8 cellular contexts compared by ENCODE assay signal in the genomic region with DNA sequence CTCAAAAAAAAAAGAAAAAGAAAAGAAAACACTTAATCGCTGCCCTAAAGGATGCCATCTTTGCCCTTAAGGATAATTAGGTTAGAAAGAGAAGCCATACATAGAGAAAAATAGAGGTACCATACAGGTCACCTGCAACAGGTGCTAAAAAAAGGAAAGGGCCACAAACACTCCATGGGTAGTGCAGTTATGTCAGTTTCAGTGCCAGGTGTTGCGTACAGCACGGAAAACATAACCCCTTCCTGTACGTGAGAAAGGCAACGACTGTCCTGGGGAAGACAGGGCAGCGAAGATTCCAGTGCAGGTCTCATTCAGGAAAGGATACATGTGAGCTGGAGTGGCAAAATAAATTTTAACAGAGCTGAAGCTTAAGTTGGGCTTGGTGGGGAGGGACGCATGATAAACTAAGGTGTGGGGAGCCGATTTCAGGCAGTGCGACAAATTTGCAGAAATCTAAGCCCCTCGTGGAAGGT. TPM values are rescaled to one million over a fixed set of nuclear protein-coding genes. Genes with fewer than 3 reads are reported as not detected.
DNase-seq lines count a peak whose midpoint lies in the region; ATAC-seq and TF ChIP-seq lines count a peak whose summit lies in the region.

No MANE protein-coding gene starts in this region.

- H3K4me1 Mint-ChIP-seq in stimulated activated naive CD8-positive, alpha-beta T cell treated with anti-CD3 and anti-CD28 coated beads, Interleukin-15, Interleukin-2, amounts not matched to agents 100 ng/mL and 50 ng/mL, for 24 hours (ENCODE audit: low read depth), result peaks cover 42% of the 10 kb centered on the region
- H3K4me1 Mint-ChIP-seq in mesothelial cell of epicardium, result peaks cover 18% of the 10 kb centered on the region

- in situ Hi-C loops in mammary epithelial cell (cut with MboI; ENCODE audit: low sequenced_read_pairs in 2 of 2), result no loop called here

- H3K4me3 Mint-ChIP-seq in stimulated activated naive CD8-positive, alpha-beta T cell treated with anti-CD3 and anti-CD28 coated beads, Interleukin-15, Interleukin-2, amounts not matched to agents 100 ng/mL and 50 ng/mL, for 24 hours, result peak overlapping the region; percentile 94
- peak overlapping the region; percentile 97 for H3K4me3 Mint-ChIP-seq in mesothelial cell of epicardium

- ATAC-seq in stimulated activated naive CD8-positive, alpha-beta T cell treated with anti-CD3 and anti-CD28 coated beads, Interleukin-15, Interleukin-2, amounts not matched to agents 100 U/mL and 50 U/mL, for 24 hours, result no peak

- peaks cover 28% of the 10 kb centered on the region for H3K36me3 Mint-ChIP-seq in stimulated activated naive CD8-positive, alpha-beta T cell treated with anti-CD3 and anti-CD28 coated beads, Interleukin-15, Interleukin-2, amounts not matched to agents 100 ng/mL and 50 ng/mL, for 24 hours (ENCODE audit: low read depth)
- H3K36me3 Mint-ChIP-seq in mesothelial cell of epicardium, result peaks cover 8% of the 10 kb centered on the region

- peak overlapping the region; percentile 92 for H3K4me2 ChIP-seq in MM.1S (ENCODE audit: low read depth, low read length)
- H3K4me2 ChIP-seq in mammary epithelial cell (ENCODE audit: insufficient read depth, low read depth, low read length), result peak overlapping the region; percentile 96

- dilution Hi-C loops in mammary epithelial cell (cut with HindIII; ENCODE audit: low sequenced_read_pairs), result loop anchor here (25.0 kb wide), 1 partner anchor 176 kb away; no protein-coding TSS in a partner anchor

- no peaks in the 10 kb centered on the region for H3K9me2 ChIP-seq in MM.1S (replicated peaks; ENCODE audit: insufficient read depth, low read length)

- WGBS in mammary epithelial cell (ENCODE audit: low coverage, missing lambda C conversion rate), result 5% methylated on average over 9 of the region's 10 CpGs

- H2AFZ ChIP-seq in MM.1S (ENCODE audit: low read length) (peak overlapping the region; percentile 84), mammary epithelial cell (ENCODE audit: low read depth, low read length) (peak overlapping the region; percentile 86)

- no peaks in the 10 kb centered on the region for H3K9me3 Mint-ChIP-seq in stimulated activated naive CD8-positive, alpha-beta T cell treated with anti-CD3 and anti-CD28 coated beads, Interleukin-15, Interleukin-2, amounts not matched to agents 100 ng/mL and 50 ng/mL, for 24 hours
- H3K9me3 Mint-ChIP-seq in mesothelial cell of epicardium, result no peaks in the 10 kb centered on the region

- no peaks in the 10 kb centered on the region for H3K9me3 ChIP-seq in MM.1S (replicated peaks; ENCODE audit: insufficient read depth, low read length)
- H3K9me3 ChIP-seq in mammary epithelial cell (replicated peaks; ENCODE audit: insufficient read depth, low read length), result no peaks in the 10 kb centered on the region

- H3K27me3 ChIP-seq in MM.1S (replicated peaks; ENCODE audit: insufficient read depth, low read length), result no peaks in the 10 kb centered on the region
- H3K27me3 ChIP-seq in mammary epithelial cell (ENCODE audit: insufficient read depth, low read length), result no peaks in the 10 kb centered on the region

- H3K36me3 ChIP-seq in MM.1S (replicated peaks; ENCODE audit: insufficient read depth, low read length), result peaks cover 5% of the 10 kb centered on the region; the same call in 1 of the 2 replicates
- H3K36me3 ChIP-seq in mammary epithelial cell (ENCODE audit: insufficient read depth, low read length), result peaks cover 10% of the 10 kb centered on the region

- H3K9ac ChIP-seq in MM.1S (ENCODE audit: low read length) (peak overlapping the region; percentile 100), mammary epithelial cell (ENCODE audit: insufficient read depth, low read length) (peak overlapping the region; percentile 53)

- peaks cover 28% of the 10 kb centered on the region for H3K79me2 ChIP-seq in MM.1S (ENCODE audit: low read length)
- peaks cover 32% of the 10 kb centered on the region for H3K79me2 ChIP-seq in mammary epithelial cell (ENCODE audit: insufficient read depth, low read length)

- H4K20me1 ChIP-seq in MM.1S (ENCODE audit: insufficient read depth, low read length), result peaks cover 5% of the 10 kb centered on the region; the same call in 1 of the 2 replicates
- H4K20me1 ChIP-seq in mammary epithelial cell (ENCODE audit: insufficient read depth, low read length), result no peaks in the 10 kb centered on the region

- CTCF ChIA-PET in mammary epithelial cell (lab: Charles Lee; ENCODE audit: low non-redundant PET), result interaction anchor here (0.6 kb wide), 1 partner anchor 185 kb away, joined by 3 read pairs; no protein-coding TSS in a partner anchor

- peak overlapping the region; percentile 96 for H3K27ac Mint-ChIP-seq in stimulated activated naive CD8-positive, alpha-beta T cell treated with anti-CD3 and anti-CD28 coated beads, Interleukin-15, Interleukin-2, amounts not matched to agents 100 ng/mL and 50 ng/mL, for 24 hours
- H3K27ac Mint-ChIP-seq in mesothelial cell of epicardium, result peak overlapping the region; percentile 100

- H3K4me1 ChIP-seq in MM.1S (ENCODE audit: low read length) (peaks cover 10% of the 10 kb centered on the region; the same call in 1 of the 2 replicates), mammary epithelial cell (ENCODE audit: insufficient read depth, low read length) (peaks cover 21% of the 10 kb centered on the region)

- no peak for TF ChIP-seq CTCF in MM.1S (IDR thresholded peaks at IDR 0.05; ENCODE audit: low read length)
- TF ChIP-seq CTCF in mammary epithelial cell (conservative IDR thresholded peaks at IDR 0.05 in 1 of 2, IDR thresholded peaks at IDR 0.05 in 1 of 2; ENCODE audit: extremely low read depth in 1 of 2, insufficient read depth in 1 of 2, low read depth in 1 of 2, low read length in 2 of 2), result no peak
- TF ChIP-seq CTCF in mesothelial cell of epicardium (IDR thresholded peaks at IDR 0.05; ENCODE audit: unreplicated experiment), result no peak

- no TSS peak for BruUV-seq in mammary epithelial cell (replicated peaks; lab: Mats Ljungman, UMichigan)

- intact Hi-C loops in mammary epithelial cell (cut with micrococcal nuclease), result loop anchor here (1.0 to 5.0 kb wide), 7 partner anchors 19 to 211 kb away; a partner anchor contains a TSS

- no peak for DNase-seq in stimulated activated naive CD8-positive, alpha-beta T cell treated with anti-CD3 and anti-CD28 coated beads, Interleukin-15, Interleukin-2, amounts not matched to agents 100 U/mL and 50 U/mL, for 24 hours
- DNase-seq in MM.1S (peak; percentile 71), mammary epithelial cell (no peak), mesothelial cell of epicardium (ENCODE audit: low spot score in 2 of 2, unreplicated experiment in 2 of 2) (peak in 1 of 2 experiments; percentile 51), CD1c-positive myeloid dendritic cell (ENCODE audit: extremely low spot score) (no peak), NCI-H82 (lab: John Stamatoyannopoulos, UW) (no peak), NCI-H524 treated with DMSO at 0.1 percent for 48 hours (lab: John Stamatoyannopoulos, UW) (no peak)

- peaks cover 12% of the 10 kb centered on the region for H3F3A ChIP-seq in MM.1S (ENCODE audit: insufficient read depth, low read length)

- H3K4me3 ChIP-seq in MM.1S (ENCODE audit: low read length) (peak overlapping the region; percentile 100), mammary epithelial cell (replicated peaks in 1 of 3; ENCODE audit: insufficient read depth in 1 of 3, low read depth in 2 of 3, low read length in 3 of 3) (peak overlapping the region; percentile 88 to 100 (median 98))

- H3K27me3 Mint-ChIP-seq in stimulated activated naive CD8-positive, alpha-beta T cell treated with anti-CD3 and anti-CD28 coated beads, Interleukin-15, Interleukin-2, amounts not matched to agents 100 ng/mL and 50 ng/mL, for 24 hours, result no peaks in the 10 kb centered on the region
- H3K27me3 Mint-ChIP-seq in mesothelial cell of epicardium (ENCODE audit: low read depth), result no peaks in the 10 kb centered on the region

- peak overlapping the region; percentile 100 for H3K27ac ChIP-seq in MM.1S (ENCODE audit: low read length)
- peak overlapping the region; percentile 21 for H3K27ac ChIP-seq in mammary epithelial cell (ENCODE audit: insufficient read depth, low read depth, low read length)

RNA-seq across cellular contexts. Expression of a gene that starts 0.6 kb away (rescaled TPM):
- total RNA-seq in mammary epithelial cell, result 100 to 1,000 TPM in 1 of 2 donors, 10 to 100 TPM in 1; 90.7 to 138 TPM
- 267 TPM for polyA plus RNA-seq in mammary epithelial cell
- 125 TPM for polyA minus RNA-seq in mammary epithelial cell
- 101 to 107 TPM (median 105 TPM) in 3 replicates for total RNA-seq in mesothelial cell of epicardium

RNA-seq across cellular contexts. Expression of a gene that starts 20.2 kb away (rescaled TPM):
- total RNA-seq in mammary epithelial cell (1 to 10 TPM; 2.6 to 3.5 TPM), mesothelial cell of epicardium (11.3 to 12.8 TPM (median 11.6 TPM) in 3 replicates)
- polyA plus RNA-seq in mammary epithelial cell, result 0.32 TPM
- polyA minus RNA-seq in mammary epithelial cell, result not detected

RNA-seq across cellular contexts. Expression of a gene that starts 32.1 kb away (rescaled TPM):
- total RNA-seq in mammary epithelial cell, result 10 to 100 TPM; 21.2 to 34.3 TPM
- 47.6 TPM for polyA plus RNA-seq in mammary epithelial cell
- polyA minus RNA-seq in mammary epithelial cell, result 35.5 TPM
- 21.5 to 23.0 TPM (median 22.2 TPM) in 3 replicates for total RNA-seq in mesothelial cell of epicardium
